7 cellular contexts compared by ENCODE assay signal in the genomic region with DNA sequence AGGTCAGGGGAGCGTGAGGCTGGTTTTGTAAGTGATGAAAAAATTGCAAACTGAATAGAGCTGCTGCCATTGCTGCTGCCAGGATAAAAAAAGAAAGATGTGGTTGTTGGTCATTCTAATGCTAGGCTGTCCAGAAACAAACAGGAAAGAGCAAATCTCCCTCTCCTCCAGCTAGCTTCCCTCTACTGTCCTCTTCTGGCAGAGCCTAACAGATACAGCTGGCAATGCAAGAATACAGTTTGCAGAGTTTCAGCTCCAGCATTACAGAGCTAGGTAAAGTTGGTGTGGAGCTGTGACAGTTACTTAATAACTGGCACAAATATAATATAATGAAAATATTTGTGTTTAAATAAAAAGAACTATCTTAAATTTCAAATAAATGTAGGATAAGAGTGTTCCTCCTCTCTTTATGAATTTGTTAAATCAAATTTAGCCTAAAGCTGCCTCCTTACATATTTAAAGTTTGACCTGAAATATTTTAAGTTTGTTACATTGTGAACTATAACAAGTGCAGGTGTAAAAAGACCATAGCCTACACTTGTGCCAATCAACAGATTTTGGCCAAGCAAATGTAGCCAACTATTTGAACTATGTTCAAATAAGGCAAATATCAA.
DNase-seq lines count a peak whose midpoint lies in the region; ATAC-seq, FAIRE-seq and TF ChIP-seq lines count a peak whose summit lies in the region.

No MANE protein-coding gene starts in this region.

- TF ChIP-seq CTCF in colonic mucosa (IDR thresholded peaks at IDR 0.05) (peak; percentile 26), prostate gland (IDR thresholded peaks at IDR 0.05) (peak in 3 of 4 experiments; percentile 32 to 57 (median 57))

- H3K9me3 ChIP-seq in colonic mucosa (no peaks in the 10 kb centered on the region), prostate gland (no peaks in the 10 kb centered on the region)

- H3K4me3 ChIP-seq in colonic mucosa (no peak overlapping the region), prostate gland (no peak overlapping the region)

- 58% methylated on average over 1 of the region's 1 CpG for whole genome bisulfite sequencing in prostate gland

- H3K4me1 ChIP-seq in colonic mucosa (no peaks in the 10 kb centered on the region), prostate gland (replicated peaks) (no peaks in the 10 kb centered on the region)

- FAIRE-seq in H54 (lab: Jason Lieb, UNC): no peak

- no peak overlapping the region for H3K9ac ChIP-seq in colonic mucosa (ENCODE audit: low read depth in 2 of 2, low read length in 2 of 2)

- DNase-seq in colonic mucosa (no peak), prostate gland (ENCODE audit: low spot score) (peak; percentile 22), NCI-H2107 (lab: John Stamatoyannopoulos, UW) (no peak), H54 (ENCODE audit: insufficient read length, low spot score) (no peak), GDM1 (lab: John Stamatoyannopoulos, UW) (no peak)

- TF ChIP-seq POLR2A in prostate gland (IDR thresholded peaks at IDR 0.05) (no peak), H54 (IDR thresholded peaks at IDR 0.05; ENCODE audit: low read depth, low read length) (no peak)

- H3K36me3 ChIP-seq in colonic mucosa: no peaks in the 10 kb centered on the region
- no peaks in the 10 kb centered on the region for H3K36me3 ChIP-seq in prostate gland

- H3K27ac ChIP-seq in colonic mucosa: no peak overlapping the region
- H3K27ac ChIP-seq in prostate gland: no peak overlapping the region

- H3K27me3 ChIP-seq in colonic mucosa (no peaks in the 10 kb centered on the region), prostate gland (replicated peaks; ENCODE audit: insufficient read depth) (no peaks in the 10 kb centered on the region)

- intact Hi-C loops in colonic mucosa (cut with DNase I) (no loop called here), prostate gland (cut with DNase I) (no loop called here)

- peak; percentile 76 for ATAC-seq in GM19395 (IDR thresholded peaks at IDR 0.05; ENCODE audit: unreplicated experiment)
- ATAC-seq in HG03565 (IDR thresholded peaks at IDR 0.05; ENCODE audit: unreplicated experiment): peak; percentile 69
